In genomic region chr12:94799136-94799535, GRCh38 we compare ENCODE assay signal across 17 cellular contexts.
A peak's percentile ranks its signal among the peaks of the same experiment; 100 is the strongest.
DNase-seq lines count a peak whose midpoint lies in the region; TF ChIP-seq lines count a peak whose summit lies in the region.
"Had no signal": no experiment of that assay in that cellular context is flagged by ENCODE, and none has a peak within 500 bp of the region (broad histone marks: within the 10 kb centered on the region; RNA-seq: fewer than 3 reads in every experiment).

No MANE protein-coding gene starts in this region.

- no peaks in the 10 kb centered on the region for H3K27me3 ChIP-seq in mammary epithelial cell (ENCODE audit: insufficient read depth, low read length)
- no peaks in the 10 kb centered on the region for H3K27me3 ChIP-seq in breast epithelium
- H3K27me3 ChIP-seq in neural cell (ENCODE audit: insufficient read depth, low read depth, low read length) = no peaks in the 10 kb centered on the region
- no peaks in the 10 kb centered on the region for H3K27me3 ChIP-seq in HAP-1 (ENCODE audit: low read depth)

- no peak for TF ChIP-seq CTCF in mammary epithelial cell (conservative IDR thresholded peaks at IDR 0.05 in 1 of 2, IDR thresholded peaks at IDR 0.05 in 1 of 2; ENCODE audit: extremely low read depth in 1 of 2, insufficient read depth in 1 of 2, low read depth in 1 of 2, low read length in 2 of 2)
- no peak for TF ChIP-seq CTCF in breast epithelium (IDR thresholded peaks at IDR 0.05)
- no peak for TF ChIP-seq CTCF in epithelial cell of esophagus (IDR thresholded peaks at IDR 0.05; ENCODE audit: insufficient read depth, low read depth, low read length, missing control alignments)
- no peak for TF ChIP-seq CTCF in neural cell (IDR thresholded peaks at IDR 0.05; ENCODE audit: poor library complexity, severe bottlenecking)

- no peak overlapping the region for H3K27ac ChIP-seq in mammary epithelial cell (ENCODE audit: insufficient read depth, low read depth, low read length)
- H3K27ac ChIP-seq in breast epithelium = no peak overlapping the region
- H3K27ac ChIP-seq in neural cell (ENCODE audit: low read length) = peak overlapping the region; percentile 64
- H3K27ac ChIP-seq: 22Rv1, A549, C4-2B, HL-60 had no signal

- BruUV-seq in mammary epithelial cell (replicated peaks; lab: Mats Ljungman, UMichigan) = no TSS peak

- CTCF ChIA-PET in mammary epithelial cell (lab: Charles Lee; ENCODE audit: low non-redundant PET) = no interaction called here

- intact Hi-C loops in mammary epithelial cell (cut with micrococcal nuclease) = no loop called here
- intact Hi-C loops in breast epithelium (cut with DNase I; ENCODE audit: low total_unique reads) = no loop called here

- no peak for TF ChIP-seq EP300 in neural cell (conservative IDR thresholded peaks at IDR 0.05; ENCODE audit: poor library complexity, severe bottlenecking)

- in situ Hi-C loops in mammary epithelial cell (cut with MboI; ENCODE audit: low sequenced_read_pairs in 2 of 2) (no loop called here), HAP-1 (cut with MboI; ENCODE audit: low sequenced_read_pairs) (loop anchor here (25.0 kb wide), 1 partner anchor 163 kb away; no protein-coding TSS in a partner anchor)

- H3K4me1 ChIP-seq in mammary epithelial cell (ENCODE audit: insufficient read depth, low read length) (peaks cover 31% of the 10 kb centered on the region), breast epithelium (no peaks in the 10 kb centered on the region), HAP-1 (peaks cover 9% of the 10 kb centered on the region)
- H3K4me1 ChIP-seq: Caco-2 had no signal

- no peak overlapping the region for H3K4me2 ChIP-seq in mammary epithelial cell (ENCODE audit: insufficient read depth, low read depth, low read length)
- no peak overlapping the region for H3K4me2 ChIP-seq in neural cell (ENCODE audit: low read length)
- H3K4me2 ChIP-seq: A549 had no signal

- H3K9ac ChIP-seq in mammary epithelial cell (ENCODE audit: insufficient read depth, low read length) = no peak overlapping the region
- H3K9ac ChIP-seq in neural cell (ENCODE audit: low read length) = no peak overlapping the region

- peaks cover 10% of the 10 kb centered on the region for H3K9me3 ChIP-seq in mammary epithelial cell (replicated peaks; ENCODE audit: insufficient read depth, low read length)
- H3K9me3 ChIP-seq in breast epithelium = no peaks in the 10 kb centered on the region
- no peaks in the 10 kb centered on the region for H3K9me3 ChIP-seq in neural cell (ENCODE audit: low read length)
- H3K9me3 ChIP-seq in HAP-1 = no peaks in the 10 kb centered on the region
- H3K9me3 ChIP-seq: A549, Caco-2 had no signal

- H3K79me2 ChIP-seq in mammary epithelial cell (ENCODE audit: insufficient read depth, low read length) (no peaks in the 10 kb centered on the region), neural cell (replicated peaks; ENCODE audit: insufficient read depth, low read length) (no peaks in the 10 kb centered on the region)

- H3K4me3 ChIP-seq in mammary epithelial cell (replicated peaks in 1 of 3; ENCODE audit: insufficient read depth in 1 of 3, low read depth in 2 of 3, low read length in 3 of 3) (no peak overlapping the region), breast epithelium (no peak overlapping the region), epithelial cell of esophagus (ENCODE audit: low read length) (no peak overlapping the region), neural cell (ENCODE audit: low read length) (no peak overlapping the region), HAP-1 (no peak overlapping the region)
- H3K4me3 ChIP-seq: A549 had no signal

- whole genome bisulfite sequencing in mammary epithelial cell (ENCODE audit: low coverage, missing lambda C conversion rate) = 41% methylated on average over 2 of the region's 2 CpGs

- H3K36me3 ChIP-seq in mammary epithelial cell (ENCODE audit: insufficient read depth, low read length) (no peaks in the 10 kb centered on the region), breast epithelium (no peaks in the 10 kb centered on the region), neural cell (ENCODE audit: insufficient read depth, low read length) (no peaks in the 10 kb centered on the region), HAP-1 (replicated peaks) (no peaks in the 10 kb centered on the region)

- H3F3A ChIP-seq in neural cell (ENCODE audit: insufficient read depth, low read length, poor library complexity, severe bottlenecking) = no peaks in the 10 kb centered on the region

- H3K9me2 ChIP-seq in neural cell (ENCODE audit: insufficient read depth, low read length) = no peaks in the 10 kb centered on the region

- no peak for TF ChIP-seq POLR2A in breast epithelium (IDR thresholded peaks at IDR 0.05)

- no peak for TF ChIP-seq RAD21 in neural cell (conservative IDR thresholded peaks at IDR 0.05)

- H2AFZ ChIP-seq in mammary epithelial cell (ENCODE audit: low read depth, low read length) (peak overlapping the region; percentile 42), neural cell (ENCODE audit: low read depth, low read length) (no peak overlapping the region)

- H4K20me1 ChIP-seq in mammary epithelial cell (ENCODE audit: insufficient read depth, low read length) (no peaks in the 10 kb centered on the region), neural cell (ENCODE audit: insufficient read depth) (no peaks in the 10 kb centered on the region)

- DNase-seq in mammary epithelial cell = peak; percentile 75
- no peak for DNase-seq in breast epithelium (ENCODE audit: low spot score in 2 of 2)
- DNase-seq in epithelial cell of esophagus (ENCODE audit: low read depth) = peak; percentile 88
- no peak for DNase-seq in HAP-1 (ENCODE audit: low spot score in 2 of 2)
- no peak for DNase-seq in NK-92 treated with Interleukin-12 subunit alpha and Interleukin-12 subunit beta, amount 100 ng/mL, for 24 hours (lab: John Stamatoyannopoulos, UW)
- no peak for DNase-seq in H4 (ENCODE audit: low spot score)
- DNase-seq: AML-193; Caco-2; CD4-positive, alpha-beta T cell; GOT3; HCEC 1CT; HFFc6 had no signal

- dilution Hi-C loops in mammary epithelial cell (cut with HindIII; ENCODE audit: low sequenced_read_pairs) = no loop called here

TF ChIP-seq in neural cell, 6 proteins besides CTCF, POLR2A, EP300 and RAD21:
- TF ChIP-seq EZH2 (IDR thresholded peaks at IDR 0.05; ENCODE audit: borderline replicate concordance, insufficient read depth, low read length, poor library complexity, severe bottlenecking) (no peak), MXI1 (conservative IDR thresholded peaks at IDR 0.05; ENCODE audit: poor library complexity, severe bottlenecking) (no peak), SMC3 (conservative IDR thresholded peaks at IDR 0.05; ENCODE audit: poor library complexity) (no peak), REST (IDR thresholded peaks at IDR 0.05; ENCODE audit: borderline replicate concordance) (no peak), TAF1 (IDR thresholded peaks at IDR 0.05; ENCODE audit: low read depth) (no peak), POLR2AphosphoS5 (IDR thresholded peaks at IDR 0.05) (no peak)

Comparison
In these comparisons a context has a peak if more than half of its experiments do, and no peak if none do; other contexts are left out.
1. DNase-seq: peak in mammary epithelial cell (single experiment) and epithelial cell of esophagus (single experiment); none in breast epithelium (0 of 2), HAP-1 (0 of 2), NK-92 treated with Interleukin-12 subunit alpha and Interleukin-12 subunit beta, amount 100 ng/mL, for 24 hours (single experiment) and H4 (single experiment).